ENCODE assay signal across 1 cellular context in the genomic region with DNA sequence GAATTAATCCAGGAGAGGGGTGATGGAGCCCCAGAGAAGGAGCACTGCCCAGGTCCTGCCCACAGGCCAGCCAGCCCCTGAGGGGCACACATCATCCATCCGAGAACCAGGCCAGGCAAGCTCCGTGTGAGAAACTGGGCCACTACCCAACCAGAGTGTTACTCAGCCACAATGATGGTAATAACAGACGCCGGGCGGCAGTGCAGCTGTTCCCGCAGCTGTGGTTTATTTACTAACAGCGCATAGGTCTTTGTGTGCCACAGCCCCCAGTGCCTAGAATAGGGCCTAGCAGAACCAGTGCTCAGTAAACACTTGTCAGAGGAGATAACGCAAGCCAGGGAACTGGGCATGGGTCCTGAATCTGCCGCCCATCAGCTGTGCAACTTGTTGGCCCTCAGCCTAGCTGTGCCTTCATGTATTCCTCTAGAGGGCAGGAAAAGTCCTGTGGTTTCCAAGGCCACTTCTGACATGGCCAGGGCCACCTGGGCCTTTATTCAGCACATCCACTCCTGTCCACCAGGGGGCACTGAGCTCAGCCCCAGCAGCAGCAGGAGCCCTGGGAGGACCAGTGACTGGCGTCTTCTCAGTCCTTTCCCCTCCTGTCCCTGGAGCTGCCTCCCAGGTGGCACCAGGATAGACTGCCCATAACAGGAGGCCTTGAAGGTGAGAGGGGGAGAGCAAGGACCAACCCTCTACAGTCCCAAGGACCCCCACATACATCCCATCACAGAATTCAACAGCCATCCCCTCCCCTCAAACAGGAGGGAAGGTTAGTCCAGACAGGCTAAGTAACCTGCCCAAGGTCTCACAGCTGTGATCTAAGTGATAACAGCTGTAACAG.
TF ChIP-seq lines count a peak whose summit lies in the region.

No MANE protein-coding gene starts in this region.

TF ChIP-seq in K562, 482 proteins besides CTCF, POLR2A, EP300 and RAD21 (continued from another document and continues in another):
- TF ChIP-seq BRD9 (IDR thresholded peaks at IDR 0.05; ENCODE audit: low read depth, partially characterized antibody), result no peak
- peak; percentile 17 for TF ChIP-seq DACH1 (IDR thresholded peaks at IDR 0.05; ENCODE audit: partially characterized antibody)
- 0 out of 2 replicates have a peak, but pooled peaks have one; percentile 34 for TF ChIP-seq HDAC2 (IDR thresholded peaks at IDR 0.05)
- TF ChIP-seq FOXA3 (CRISPR knock-in tag; conservative IDR thresholded peaks at IDR 0.05 in 1 of 2, IDR thresholded peaks at IDR 0.05 in 1 of 2), result peak in 1 of 2 experiments; percentile 74; a peak in 1 of 4 replicates
- no peak for TF ChIP-seq ZNF217 (CRISPR knock-in tag; IDR thresholded peaks at IDR 0.05)
- TF ChIP-seq ZFP1 (CRISPR knock-in tag; IDR thresholded peaks at IDR 0.05), result no peak
- no peak for TF ChIP-seq GABPB2 (CRISPR knock-in tag; conservative IDR thresholded peaks at IDR 0.05)
- peak; percentile 21; the same call in 1 of the 2 replicates for TF ChIP-seq SP1 (CRISPR knock-in tag; IDR thresholded peaks at IDR 0.05)
- TF ChIP-seq EZH2 (IDR thresholded peaks at IDR 0.05; ENCODE audit: borderline replicate concordance, low read depth, low read length), result no peak
- TF ChIP-seq POLR3A (IDR thresholded peaks at IDR 0.05; ENCODE audit: borderline replicate concordance, extremely low read depth, insufficient read depth, insufficient read length), result no peak
- TF ChIP-seq, protein P1, sequence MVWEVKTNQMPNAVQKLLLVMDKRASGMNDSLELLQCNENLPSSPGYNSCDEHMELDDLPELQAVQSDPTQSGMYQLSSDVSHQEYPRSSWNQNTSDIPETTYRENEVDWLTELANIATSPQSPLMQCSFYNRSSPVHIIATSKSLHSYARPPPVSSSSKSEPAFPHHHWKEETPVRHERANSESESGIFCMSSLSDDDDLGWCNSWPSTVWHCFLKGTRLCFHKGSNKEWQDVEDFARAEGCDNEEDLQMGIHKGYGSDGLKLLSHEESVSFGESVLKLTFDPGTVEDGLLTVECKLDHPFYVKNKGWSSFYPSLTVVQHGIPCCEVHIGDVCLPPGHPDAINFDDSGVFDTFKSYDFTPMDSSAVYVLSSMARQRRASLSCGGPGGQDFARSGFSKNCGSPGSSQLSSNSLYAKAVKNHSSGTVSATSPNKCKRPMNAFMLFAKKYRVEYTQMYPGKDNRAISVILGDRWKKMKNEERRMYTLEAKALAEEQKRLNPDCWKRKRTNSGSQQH (CRISPR knock-in tag; IDR thresholded peaks at IDR 0.05), result no peak
- TF ChIP-seq NEUROD1 (IDR thresholded peaks at IDR 0.05; ENCODE audit: borderline replicate concordance, low read depth, low read length, partially characterized antibody), result peak; percentile 66
- no peak for TF ChIP-seq GATAD2B (IDR thresholded peaks at IDR 0.05; ENCODE audit: borderline replicate concordance)
- TF ChIP-seq XRCC5 (IDR thresholded peaks at IDR 0.05; ENCODE audit: low read depth, low read length), result peak; percentile 97
- TF ChIP-seq ZNF436 (CRISPR knock-in tag; IDR thresholded peaks at IDR 0.05), result no peak
- no peak for TF ChIP-seq ZNF121 (CRISPR knock-in tag; conservative IDR thresholded peaks at IDR 0.05)
- TF ChIP-seq NRF1 (conservative IDR thresholded peaks at IDR 0.05 in 1 of 2, IDR thresholded peaks at IDR 0.05 in 1 of 2), result 0 out of 4 replicates have a peak, but pooled peaks of 1 of the 2 experiments have one; percentile 16
- TF ChIP-seq ZNF75A (CRISPR knock-in tag; IDR thresholded peaks at IDR 0.05), result no peak
- peak; percentile 68 for TF ChIP-seq RB1 (IDR thresholded peaks at IDR 0.05; ENCODE audit: low read depth)
- peak; percentile 34; the same call in 1 of the 2 replicates for TF ChIP-seq CREM (IDR thresholded peaks at IDR 0.05; ENCODE audit: low read depth)
- TF ChIP-seq, protein P2, sequence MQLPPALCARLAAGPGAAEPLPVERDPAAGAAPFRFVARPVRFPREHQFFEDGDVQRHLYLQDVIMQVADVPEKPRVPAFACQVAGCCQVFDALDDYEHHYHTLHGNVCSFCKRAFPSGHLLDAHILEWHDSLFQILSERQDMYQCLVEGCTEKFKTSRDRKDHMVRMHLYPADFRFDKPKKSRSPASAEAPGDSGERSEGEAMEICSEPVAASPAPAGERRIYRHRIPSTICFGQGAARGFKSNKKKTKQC (CRISPR knock-in tag; IDR thresholded peaks at IDR 0.05), result 0 out of 2 replicates have a peak, but pooled peaks have one; percentile 34
- 0 out of 2 replicates have a peak, but pooled peaks have one; percentile 23 for TF ChIP-seq STAG1 (CRISPR knock-in tag; IDR thresholded peaks at IDR 0.05; ENCODE audit: borderline replicate concordance)
- 0 out of 2 replicates have a peak, but pooled peaks have one; percentile 43 for TF ChIP-seq FOXK1 (CRISPR knock-in tag; IDR thresholded peaks at IDR 0.05; ENCODE audit: borderline replicate concordance)
- TF ChIP-seq, protein P3, sequence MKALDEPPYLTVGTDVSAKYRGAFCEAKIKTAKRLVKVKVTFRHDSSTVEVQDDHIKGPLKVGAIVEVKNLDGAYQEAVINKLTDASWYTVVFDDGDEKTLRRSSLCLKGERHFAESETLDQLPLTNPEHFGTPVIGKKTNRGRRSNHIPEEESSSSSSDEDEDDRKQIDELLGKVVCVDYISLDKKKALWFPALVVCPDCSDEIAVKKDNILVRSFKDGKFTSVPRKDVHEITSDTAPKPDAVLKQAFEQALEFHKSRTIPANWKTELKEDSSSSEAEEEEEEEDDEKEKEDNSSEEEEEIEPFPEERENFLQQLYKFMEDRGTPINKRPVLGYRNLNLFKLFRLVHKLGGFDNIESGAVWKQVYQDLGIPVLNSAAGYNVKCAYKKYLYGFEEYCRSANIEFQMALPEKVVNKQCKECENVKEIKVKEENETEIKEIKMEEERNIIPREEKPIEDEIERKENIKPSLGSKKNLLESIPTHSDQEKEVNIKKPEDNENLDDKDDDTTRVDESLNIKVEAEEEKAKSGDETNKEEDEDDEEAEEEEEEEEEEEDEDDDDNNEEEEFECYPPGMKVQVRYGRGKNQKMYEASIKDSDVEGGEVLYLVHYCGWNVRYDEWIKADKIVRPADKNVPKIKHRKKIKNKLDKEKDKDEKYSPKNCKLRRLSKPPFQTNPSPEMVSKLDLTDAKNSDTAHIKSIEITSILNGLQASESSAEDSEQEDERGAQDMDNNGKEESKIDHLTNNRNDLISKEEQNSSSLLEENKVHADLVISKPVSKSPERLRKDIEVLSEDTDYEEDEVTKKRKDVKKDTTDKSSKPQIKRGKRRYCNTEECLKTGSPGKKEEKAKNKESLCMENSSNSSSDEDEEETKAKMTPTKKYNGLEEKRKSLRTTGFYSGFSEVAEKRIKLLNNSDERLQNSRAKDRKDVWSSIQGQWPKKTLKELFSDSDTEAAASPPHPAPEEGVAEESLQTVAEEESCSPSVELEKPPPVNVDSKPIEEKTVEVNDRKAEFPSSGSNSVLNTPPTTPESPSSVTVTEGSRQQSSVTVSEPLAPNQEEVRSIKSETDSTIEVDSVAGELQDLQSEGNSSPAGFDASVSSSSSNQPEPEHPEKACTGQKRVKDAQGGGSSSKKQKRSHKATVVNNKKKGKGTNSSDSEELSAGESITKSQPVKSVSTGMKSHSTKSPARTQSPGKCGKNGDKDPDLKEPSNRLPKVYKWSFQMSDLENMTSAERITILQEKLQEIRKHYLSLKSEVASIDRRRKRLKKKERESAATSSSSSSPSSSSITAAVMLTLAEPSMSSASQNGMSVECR (CRISPR knock-in tag; IDR thresholded peaks at IDR 0.05), result 0 out of 2 replicates have a peak, but pooled peaks have one; percentile 40
- TF ChIP-seq GATA2 (CRISPR knock-in tag; IDR thresholded peaks at IDR 0.05), result 0 out of 2 replicates have a peak, but pooled peaks have one; percentile 32
- no peak for TF ChIP-seq MCM7 (IDR thresholded peaks at IDR 0.05)
- TF ChIP-seq, protein P4, sequence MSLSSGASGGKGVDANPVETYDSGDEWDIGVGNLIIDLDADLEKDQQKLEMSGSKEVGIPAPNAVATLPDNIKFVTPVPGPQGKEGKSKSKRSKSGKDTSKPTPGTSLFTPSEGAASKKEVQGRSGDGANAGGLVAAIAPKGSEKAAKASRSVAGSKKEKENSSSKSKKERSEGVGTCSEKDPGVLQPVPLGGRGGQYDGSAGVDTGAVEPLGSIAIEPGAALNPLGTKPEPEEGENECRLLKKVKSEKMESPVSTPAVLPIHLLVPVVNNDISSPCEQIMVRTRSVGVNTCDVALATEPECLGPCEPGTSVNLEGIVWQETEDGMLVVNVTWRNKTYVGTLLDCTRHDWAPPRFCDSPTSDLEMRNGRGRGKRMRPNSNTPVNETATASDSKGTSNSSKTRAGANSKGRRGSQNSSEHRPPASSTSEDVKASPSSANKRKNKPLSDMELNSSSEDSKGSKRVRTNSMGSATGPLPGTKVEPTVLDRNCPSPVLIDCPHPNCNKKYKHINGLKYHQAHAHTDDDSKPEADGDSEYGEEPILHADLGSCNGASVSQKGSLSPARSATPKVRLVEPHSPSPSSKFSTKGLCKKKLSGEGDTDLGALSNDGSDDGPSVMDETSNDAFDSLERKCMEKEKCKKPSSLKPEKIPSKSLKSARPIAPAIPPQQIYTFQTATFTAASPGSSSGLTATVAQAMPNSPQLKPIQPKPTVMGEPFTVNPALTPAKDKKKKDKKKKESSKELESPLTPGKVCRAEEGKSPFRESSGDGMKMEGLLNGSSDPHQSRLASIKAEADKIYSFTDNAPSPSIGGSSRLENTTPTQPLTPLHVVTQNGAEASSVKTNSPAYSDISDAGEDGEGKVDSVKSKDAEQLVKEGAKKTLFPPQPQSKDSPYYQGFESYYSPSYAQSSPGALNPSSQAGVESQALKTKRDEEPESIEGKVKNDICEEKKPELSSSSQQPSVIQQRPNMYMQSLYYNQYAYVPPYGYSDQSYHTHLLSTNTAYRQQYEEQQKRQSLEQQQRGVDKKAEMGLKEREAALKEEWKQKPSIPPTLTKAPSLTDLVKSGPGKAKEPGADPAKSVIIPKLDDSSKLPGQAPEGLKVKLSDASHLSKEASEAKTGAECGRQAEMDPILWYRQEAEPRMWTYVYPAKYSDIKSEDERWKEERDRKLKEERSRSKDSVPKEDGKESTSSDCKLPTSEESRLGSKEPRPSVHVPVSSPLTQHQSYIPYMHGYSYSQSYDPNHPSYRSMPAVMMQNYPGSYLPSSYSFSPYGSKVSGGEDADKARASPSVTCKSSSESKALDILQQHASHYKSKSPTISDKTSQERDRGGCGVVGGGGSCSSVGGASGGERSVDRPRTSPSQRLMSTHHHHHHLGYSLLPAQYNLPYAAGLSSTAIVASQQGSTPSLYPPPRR (CRISPR knock-in tag; IDR thresholded peaks at IDR 0.05; ENCODE audit: borderline replicate concordance), result no peak
- no peak for TF ChIP-seq EGR1 (conservative IDR thresholded peaks at IDR 0.05)
- no peak for TF ChIP-seq PURB (CRISPR knock-in tag; IDR thresholded peaks at IDR 0.05; ENCODE audit: low read depth)
- TF ChIP-seq MTA3 (IDR thresholded peaks at IDR 0.05; ENCODE audit: borderline replicate concordance), result 0 out of 2 replicates have a peak, but pooled peaks have one; percentile 50
- TF ChIP-seq, protein P5, sequence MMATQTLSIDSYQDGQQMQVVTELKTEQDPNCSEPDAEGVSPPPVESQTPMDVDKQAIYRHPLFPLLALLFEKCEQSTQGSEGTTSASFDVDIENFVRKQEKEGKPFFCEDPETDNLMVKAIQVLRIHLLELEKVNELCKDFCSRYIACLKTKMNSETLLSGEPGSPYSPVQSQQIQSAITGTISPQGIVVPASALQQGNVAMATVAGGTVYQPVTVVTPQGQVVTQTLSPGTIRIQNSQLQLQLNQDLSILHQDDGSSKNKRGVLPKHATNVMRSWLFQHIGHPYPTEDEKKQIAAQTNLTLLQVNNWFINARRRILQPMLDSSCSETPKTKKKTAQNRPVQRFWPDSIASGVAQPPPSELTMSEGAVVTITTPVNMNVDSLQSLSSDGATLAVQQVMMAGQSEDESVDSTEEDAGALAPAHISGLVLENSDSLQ (IDR thresholded peaks at IDR 0.05), result peak; percentile 32
- TF ChIP-seq MYNN (IDR thresholded peaks at IDR 0.05), result 0 out of 2 replicates have a peak, but pooled peaks have one; percentile 15
- TF ChIP-seq MYNN (CRISPR knock-in tag; IDR thresholded peaks at IDR 0.05), result no peak
- peak; percentile 67 for TF ChIP-seq NFIC (IDR thresholded peaks at IDR 0.05)
- TF ChIP-seq SMC3 (conservative IDR thresholded peaks at IDR 0.05; ENCODE audit: insufficient read depth, low read depth, low read length), result peak; percentile 69
- 0 out of 2 replicates have a peak, but pooled peaks have one; percentile 44 for TF ChIP-seq ZEB2 (IDR thresholded peaks at IDR 0.05)
- peak; percentile 42; the same call in 1 of the 2 replicates for TF ChIP-seq NFE2 (IDR thresholded peaks at IDR 0.05; ENCODE audit: low read depth)
- 0 out of 2 replicates have a peak, but pooled peaks have one; percentile 15 for TF ChIP-seq TARDBP (IDR thresholded peaks at IDR 0.05)
- peak in 1 of 2 experiments; percentile 65; a peak in 1 of 4 replicates for TF ChIP-seq SRF (CRISPR knock-in tag; IDR thresholded peaks at IDR 0.05)
- TF ChIP-seq, protein P6, sequence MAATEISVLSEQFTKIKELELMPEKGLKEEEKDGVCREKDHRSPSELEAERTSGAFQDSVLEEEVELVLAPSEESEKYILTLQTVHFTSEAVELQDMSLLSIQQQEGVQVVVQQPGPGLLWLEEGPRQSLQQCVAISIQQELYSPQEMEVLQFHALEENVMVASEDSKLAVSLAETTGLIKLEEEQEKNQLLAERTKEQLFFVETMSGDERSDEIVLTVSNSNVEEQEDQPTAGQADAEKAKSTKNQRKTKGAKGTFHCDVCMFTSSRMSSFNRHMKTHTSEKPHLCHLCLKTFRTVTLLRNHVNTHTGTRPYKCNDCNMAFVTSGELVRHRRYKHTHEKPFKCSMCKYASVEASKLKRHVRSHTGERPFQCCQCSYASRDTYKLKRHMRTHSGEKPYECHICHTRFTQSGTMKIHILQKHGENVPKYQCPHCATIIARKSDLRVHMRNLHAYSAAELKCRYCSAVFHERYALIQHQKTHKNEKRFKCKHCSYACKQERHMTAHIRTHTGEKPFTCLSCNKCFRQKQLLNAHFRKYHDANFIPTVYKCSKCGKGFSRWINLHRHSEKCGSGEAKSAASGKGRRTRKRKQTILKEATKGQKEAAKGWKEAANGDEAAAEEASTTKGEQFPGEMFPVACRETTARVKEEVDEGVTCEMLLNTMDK (IDR thresholded peaks at IDR 0.05; ENCODE audit: borderline replicate concordance, insufficient read depth, low read depth, low read length, poor library complexity, severe bottlenecking), result peak; percentile 89
- 0 out of 4 replicates have a peak, but pooled peaks of 1 of the 2 experiments have one; percentile 24 for TF ChIP-seq NONO (IDR thresholded peaks at IDR 0.05; ENCODE audit: low read depth in 2 of 2, low read length in 1 of 2)
- TF ChIP-seq, protein P7, sequence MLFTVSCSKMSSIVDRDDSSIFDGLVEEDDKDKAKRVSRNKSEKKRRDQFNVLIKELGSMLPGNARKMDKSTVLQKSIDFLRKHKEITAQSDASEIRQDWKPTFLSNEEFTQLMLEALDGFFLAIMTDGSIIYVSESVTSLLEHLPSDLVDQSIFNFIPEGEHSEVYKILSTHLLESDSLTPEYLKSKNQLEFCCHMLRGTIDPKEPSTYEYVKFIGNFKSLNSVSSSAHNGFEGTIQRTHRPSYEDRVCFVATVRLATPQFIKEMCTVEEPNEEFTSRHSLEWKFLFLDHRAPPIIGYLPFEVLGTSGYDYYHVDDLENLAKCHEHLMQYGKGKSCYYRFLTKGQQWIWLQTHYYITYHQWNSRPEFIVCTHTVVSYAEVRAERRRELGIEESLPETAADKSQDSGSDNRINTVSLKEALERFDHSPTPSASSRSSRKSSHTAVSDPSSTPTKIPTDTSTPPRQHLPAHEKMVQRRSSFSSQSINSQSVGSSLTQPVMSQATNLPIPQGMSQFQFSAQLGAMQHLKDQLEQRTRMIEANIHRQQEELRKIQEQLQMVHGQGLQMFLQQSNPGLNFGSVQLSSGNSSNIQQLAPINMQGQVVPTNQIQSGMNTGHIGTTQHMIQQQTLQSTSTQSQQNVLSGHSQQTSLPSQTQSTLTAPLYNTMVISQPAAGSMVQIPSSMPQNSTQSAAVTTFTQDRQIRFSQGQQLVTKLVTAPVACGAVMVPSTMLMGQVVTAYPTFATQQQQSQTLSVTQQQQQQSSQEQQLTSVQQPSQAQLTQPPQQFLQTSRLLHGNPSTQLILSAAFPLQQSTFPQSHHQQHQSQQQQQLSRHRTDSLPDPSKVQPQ (CRISPR knock-in tag; IDR thresholded peaks at IDR 0.05; ENCODE audit: borderline replicate concordance), result no peak
- no peak for TF ChIP-seq RHOXF2B (CRISPR knock-in tag; conservative IDR thresholded peaks at IDR 0.05)
